23 cellular contexts compared by ENCODE assay signal in genomic region chr5:2608391-2608790, GRCh38.
"Had no signal": no experiment of that assay in that cellular context is flagged by ENCODE, and none has a peak within 500 bp of the region (broad histone marks: within the 10 kb centered on the region; RNA-seq: fewer than 3 reads in every experiment).

No MANE protein-coding gene starts in this region.

- H3K27ac Mint-ChIP-seq: dendritic cell treated with granulocyte-macrophage colony-stimulating factor and Interleukin-4, amounts not matched to agents 40 ng/mL and 50 ng/mL, for 4 days; effector memory CD8-positive, alpha-beta T cell; endodermal cell had no signal

- H3K4me3 ChIP-seq: colonic mucosa, coronary artery, dorsolateral prefrontal cortex, esophagus squamous epithelium, gastrocnemius medialis, gastroesophageal sphincter, heart left ventricle, heart right ventricle had no signal

- H3K4me1 Mint-ChIP-seq: endodermal cell had no signal

- DNase-seq: colonic mucosa; cortex of kidney; dermis blood vessel endothelial cell; dorsolateral prefrontal cortex; effector CD4-positive, alpha-beta T cell; effector CD8-positive, alpha-beta T cell; effector memory CD4-positive, alpha-beta T cell; effector memory CD8-positive, alpha-beta T cell; endodermal cell; erythroblast; esophagus squamous epithelium; foreskin fibroblast; foreskin keratinocyte; foreskin melanocyte; gastrocnemius medialis; glutamatergic neuron; heart left ventricle; heart right ventricle had no signal

- H3K4me3 Mint-ChIP-seq: dendritic cell treated with granulocyte-macrophage colony-stimulating factor and Interleukin-4, amounts not matched to agents 40 ng/mL and 50 ng/mL, for 4 days; effector memory CD8-positive, alpha-beta T cell; endodermal cell had no signal

- ATAC-seq: effector memory CD8-positive, alpha-beta T cell; esophagus mucosa; foreskin keratinocyte; gastrocnemius medialis; gastroesophageal sphincter; heart left ventricle; heart right ventricle had no signal

- H3K9me3 Mint-ChIP-seq: endodermal cell had no signal

- H3K9me3 ChIP-seq: colonic mucosa, esophagus squamous epithelium, gastrocnemius medialis, heart left ventricle had no signal

- H3K27me3 Mint-ChIP-seq: dendritic cell treated with granulocyte-macrophage colony-stimulating factor and Interleukin-4, amounts not matched to agents 40 ng/mL and 50 ng/mL, for 4 days; effector memory CD8-positive, alpha-beta T cell had no signal

- H3K27ac ChIP-seq: colonic mucosa, coronary artery, dorsolateral prefrontal cortex, epithelial cell of prostate, esophagus squamous epithelium, foreskin keratinocyte, gastrocnemius medialis, gastroesophageal sphincter, heart left ventricle, heart right ventricle had no signal

- H3K4me1 ChIP-seq: colonic mucosa, esophagus squamous epithelium, foreskin keratinocyte, gastrocnemius medialis, gastroesophageal sphincter, heart left ventricle had no signal

- H3K36me3 ChIP-seq: colonic mucosa, esophagus squamous epithelium, gastrocnemius medialis, gastroesophageal sphincter, heart left ventricle, heart right ventricle had no signal

- H3K27me3 ChIP-seq: colonic mucosa, esophagus squamous epithelium, foreskin keratinocyte, gastrocnemius medialis had no signal
